In genomic region chr18:67359868-67360838, GRCh38 we compare ENCODE assay signal across 8 cellular contexts.
DNase-seq lines count a peak whose midpoint lies in the region; ATAC-seq, FAIRE-seq and TF ChIP-seq lines count a peak whose summit lies in the region.

No MANE protein-coding gene starts in this region.

- no peaks in the 10 kb centered on the region for H3K9me3 ChIP-seq in IMR-90 (ENCODE audit: control insufficient read depth, insufficient read depth, low read length)
- no peaks in the 10 kb centered on the region for H3K9me3 ChIP-seq in keratinocyte (ENCODE audit: control insufficient read depth, low read depth, low read length)

- H4K20me1 ChIP-seq in IMR-90 (ENCODE audit: insufficient read depth, low read length), result no peaks in the 10 kb centered on the region
- no peaks in the 10 kb centered on the region for H4K20me1 ChIP-seq in keratinocyte (ENCODE audit: control insufficient read depth, extremely low read depth, insufficient read depth, low read length)

- H3K4me1 ChIP-seq in IMR-90 (ENCODE audit: control insufficient read depth, insufficient read depth, low read length) (peaks cover 3% of the 10 kb centered on the region; the same call in 1 of the 2 replicates), keratinocyte (ENCODE audit: control insufficient read depth, extremely low read depth, insufficient read depth, low read length) (peaks cover 5% of the 10 kb centered on the region)

- H3K4me2 ChIP-seq in IMR-90 (ENCODE audit: low read depth, low read length) (peak overlapping the region; percentile 91), keratinocyte (ENCODE audit: control insufficient read depth, extremely low read depth, insufficient read depth, low read depth, low read length) (peak overlapping the region; percentile 76)

- ATAC-seq in GM21529 (IDR thresholded peaks at IDR 0.05; ENCODE audit: unreplicated experiment), result peak; percentile 82
- ATAC-seq in IMR-90 (ENCODE audit: low read depth), result peak; percentile 97
- ATAC-seq in stimulated activated naive CD8-positive, alpha-beta T cell treated with anti-CD3 and anti-CD28 coated beads, Interleukin-15, Interleukin-2, amounts not matched to agents 100 U/mL and 50 U/mL, for 24 hours, result peak; percentile 97

- intact Hi-C loops in IMR-90 (cut with micrococcal nuclease), result loop anchor here (5.0 to 10.0 kb wide), 2 partner anchors 95 to 143 kb away; no protein-coding TSS in a partner anchor

- no peak overlapping the region for H4K5ac ChIP-seq in IMR-90 (ENCODE audit: low read depth, low read length)

- H3K18ac ChIP-seq in IMR-90 (ENCODE audit: low read depth, low read length), result peak overlapping the region; percentile 87; the same call in 1 of the 2 replicates

- no TSS peak for BruUV-seq in IMR-90 (replicated peaks; lab: Mats Ljungman, UMichigan)

- peak overlapping the region; percentile 62 for H3K56ac ChIP-seq in IMR-90 (ENCODE audit: extremely low read depth, insufficient read depth, low read length)

- in situ Hi-C loops in IMR-90 (cut with MboI; ENCODE audit: low sequenced_read_pairs), result no loop called here

- TF ChIP-seq POLR2A in IMR-90 (IDR thresholded peaks at IDR 0.05; ENCODE audit: low read depth, low read length), result no peak

- no peak overlapping the region for H3K9ac ChIP-seq in IMR-90 (ENCODE audit: low read depth, low read length)
- H3K9ac ChIP-seq in keratinocyte (ENCODE audit: control insufficient read depth, extremely low read depth, insufficient read depth, low read length), result peak overlapping the region; percentile 18

- H3K4ac ChIP-seq in IMR-90 (ENCODE audit: low read depth, low read length), result no peak overlapping the region; the same call in 1 of the 2 replicates

- 0 out of 2 replicates have a peak, but pooled peaks cover 3% of the 10 kb centered on the region for H3K9me1 ChIP-seq in IMR-90 (ENCODE audit: insufficient read depth, low read length)
- no peaks in the 10 kb centered on the region for H3K9me1 ChIP-seq in keratinocyte (ENCODE audit: control insufficient read depth, extremely low read depth, insufficient read depth, low read length)

- no peak; the same call in 1 of the 2 replicates for TF ChIP-seq RAD21 in IMR-90 (IDR thresholded peaks at IDR 0.05; ENCODE audit: low read length)

- H2BK5ac ChIP-seq in IMR-90 (ENCODE audit: low read depth, low read length, poor library complexity, severe bottlenecking), result peak overlapping the region; percentile 94

- H3K36me3 ChIP-seq in IMR-90 (ENCODE audit: control insufficient read depth, insufficient read depth, low read length) (no peaks in the 10 kb centered on the region), keratinocyte (ENCODE audit: control insufficient read depth in 2 of 2, extremely low read depth in 1 of 2, insufficient read depth in 2 of 2, low read length in 2 of 2) (no peaks in the 10 kb centered on the region)

- H2AK5ac ChIP-seq in IMR-90 (ENCODE audit: low read depth, low read length), result no peak overlapping the region

- peak overlapping the region; percentile 45; the same call in 1 of the 2 replicates for H2BK20ac ChIP-seq in IMR-90 (ENCODE audit: low read depth, low read length)

- no peaks in the 10 kb centered on the region for H3K27me3 ChIP-seq in IMR-90 (ENCODE audit: control insufficient read depth, insufficient read depth, low read length)
- no peaks in the 10 kb centered on the region for H3K27me3 ChIP-seq in keratinocyte (ENCODE audit: control insufficient read depth, extremely low read depth, insufficient read depth, low read length)

- FAIRE-seq in keratinocyte (lab: Jason Lieb, UNC), result peak; percentile 97

- no peak overlapping the region for H2AK9ac ChIP-seq in IMR-90 (replicated peaks; ENCODE audit: low read depth, low read length, poor library complexity)

- no peaks in the 10 kb centered on the region for H3K79me2 ChIP-seq in keratinocyte (ENCODE audit: control insufficient read depth, insufficient read depth, low read length)

- no peak overlapping the region for H2AFZ ChIP-seq in IMR-90 (replicated peaks; ENCODE audit: low read length, poor library complexity)
- H2AFZ ChIP-seq in keratinocyte (ENCODE audit: control insufficient read depth, low read length), result peak overlapping the region; percentile 90

- no peak for TF ChIP-seq CTCF in IMR-90 (conservative IDR thresholded peaks at IDR 0.05; ENCODE audit: low read depth, low read length)
- TF ChIP-seq CTCF in keratinocyte (optimal IDR thresholded peaks at IDR 0.05 in 1 of 3, IDR thresholded peaks at IDR 0.05 in 1 of 3, conservative IDR thresholded peaks at IDR 0.05 in 1 of 3; ENCODE audit: extremely low read depth in 1 of 3, insufficient read depth in 2 of 3, low read length in 3 of 3), result no peak

- CTCF ChIA-PET in IMR-90 (lab: Yijun Ruan, JAX), result no interaction called here

- H2BK120ac ChIP-seq in IMR-90 (ENCODE audit: low read depth, low read length), result peak overlapping the region; percentile 73

- POLR2A ChIA-PET in IMR-90 (lab: Charles Lee; ENCODE audit: unreplicated experiment), result interaction anchor here (0.5 kb wide), 1 partner anchor 12 kb away, joined by 13 read pairs; no protein-coding TSS in a partner anchor

- dilution Hi-C loops in IMR-90 (cut with HindIII; ENCODE audit: low sequenced_read_pairs, unreplicated experiment) (no loop called here), keratinocyte (cut with MboI; ENCODE audit: extremely low pct_ligation_motif_present, low sequenced_read_pairs) (no loop called here)

- peak; percentile 93 for DNase-seq in EH (ENCODE audit: low read depth)
- DNase-seq in IMR-90, result peak; percentile 96
- peak; percentile 40 for DNase-seq in keratinocyte (ENCODE audit: low read depth, low spot score)
- DNase-seq in stimulated activated naive CD8-positive, alpha-beta T cell treated with anti-CD3 and anti-CD28 coated beads, Interleukin-15, Interleukin-2, amounts not matched to agents 100 U/mL and 50 U/mL, for 24 hours, result peak; percentile 37
- DNase-seq in activated gamma-delta T cell treated with Interleukin-2 at 50 U/mL for 16 hours, result no peak
- DNase-seq in cerebellar nuclear complex (lab: John Stamatoyannopoulos, UW), result no peak

- H2BK15ac ChIP-seq in IMR-90 (ENCODE audit: low read depth, low read length), result no peak overlapping the region

- H3K27ac ChIP-seq in IMR-90 (ENCODE audit: insufficient read depth, low read length) (no peak overlapping the region), angular gyrus (ENCODE audit: low read depth, low read length) (peak overlapping the region; percentile 67), keratinocyte (ENCODE audit: control insufficient read depth, insufficient read depth, low read length) (peak overlapping the region; percentile 70)

- no peaks in the 10 kb centered on the region for H3K79me1 ChIP-seq in IMR-90 (ENCODE audit: low read depth in 1 of 2, low read length in 2 of 2)

- H3K4me3 ChIP-seq in IMR-90 (ENCODE audit: insufficient read depth, low read depth, low read length), result peak overlapping the region; percentile 37; the same call in 1 of the 2 replicates
- peak overlapping the region in 2 of 3 experiments; percentile 37 to 64 for H3K4me3 ChIP-seq in keratinocyte (ENCODE audit: control insufficient read depth in 2 of 3, extremely low read depth in 1 of 3, insufficient read depth in 2 of 3, low read depth in 1 of 3, low read length in 3 of 3)

- no peak overlapping the region for H3K23ac ChIP-seq in IMR-90 (ENCODE audit: low read depth, low read length)

- H3K14ac ChIP-seq in IMR-90 (replicated peaks; ENCODE audit: low read depth, low read length), result 0 out of 2 replicates have a peak overlapping the region, but pooled peaks have one; percentile 10

- H4K91ac ChIP-seq in IMR-90 (ENCODE audit: insufficient read depth, low read depth, low read length), result no peak overlapping the region

- H4K8ac ChIP-seq in IMR-90 (ENCODE audit: low read depth in 2 of 2, low read length in 2 of 2), result no peak overlapping the region; a peak in 1 of 4 replicates

- 0% methylated on average over 3 of the region's 8 CpGs; no CpG with 5 or more reads in 1 of the 2 experiments for WGBS in IMR-90 (ENCODE audit: extremely low coverage in 2 of 2, insufficient read length in 1 of 2), 2 experiments

TF ChIP-seq in IMR-90, 13 proteins besides CTCF, POLR2A, EP300 and RAD21:
- TF ChIP-seq ELK1 (IDR thresholded peaks at IDR 0.05; ENCODE audit: borderline replicate concordance, low read depth, low read length) (no peak), MAFK (IDR thresholded peaks at IDR 0.05; ENCODE audit: low read depth, low read length) (0 out of 2 replicates have a peak, but pooled peaks have one; percentile 6), MAZ (IDR thresholded peaks at IDR 0.05; ENCODE audit: borderline replicate concordance, low read depth, low read length) (no peak), MXI1 (IDR thresholded peaks at IDR 0.05; ENCODE audit: borderline replicate concordance, low read depth, low read length) (no peak), RCOR1 (IDR thresholded peaks at IDR 0.05; ENCODE audit: insufficient replicate concordance, low read length) (no peak), CHD1 (IDR thresholded peaks at IDR 0.05; ENCODE audit: low read depth, low read length) (no peak), RFX5 (IDR thresholded peaks at IDR 0.05; ENCODE audit: low read depth, low read length) (no peak), NFE2L2 (IDR thresholded peaks at IDR 0.05; ENCODE audit: low read depth, low read length) (peak; percentile 46; the same call in 1 of the 2 replicates), FOS (IDR thresholded peaks at IDR 0.05; ENCODE audit: low read depth, low read length) (peak; percentile 97), USF2 (IDR thresholded peaks at IDR 0.05; ENCODE audit: low read depth, low read length) (peak; percentile 84)

Comparison
In these comparisons a context has a peak if more than half of its experiments do, and no peak if none do; other contexts are left out.
1. DNase-seq: peak in EH (single experiment), IMR-90 (single experiment), keratinocyte (single experiment) and stimulated activated naive CD8-positive, alpha-beta T cell treated with anti-CD3 and anti-CD28 coated beads, Interleukin-15, Interleukin-2, amounts not matched to agents 100 U/mL and 50 U/mL, for 24 hours (single experiment); none in activated gamma-delta T cell treated with Interleukin-2 at 50 U/mL for 16 hours (single experiment) and cerebellar nuclear complex (0 of 2).
2. Peak in every context shown above with its lines, with median percentiles within 50 percentile points of each other: ATAC-seq.